11 cellular contexts compared by ENCODE assay signal in the genomic region with DNA sequence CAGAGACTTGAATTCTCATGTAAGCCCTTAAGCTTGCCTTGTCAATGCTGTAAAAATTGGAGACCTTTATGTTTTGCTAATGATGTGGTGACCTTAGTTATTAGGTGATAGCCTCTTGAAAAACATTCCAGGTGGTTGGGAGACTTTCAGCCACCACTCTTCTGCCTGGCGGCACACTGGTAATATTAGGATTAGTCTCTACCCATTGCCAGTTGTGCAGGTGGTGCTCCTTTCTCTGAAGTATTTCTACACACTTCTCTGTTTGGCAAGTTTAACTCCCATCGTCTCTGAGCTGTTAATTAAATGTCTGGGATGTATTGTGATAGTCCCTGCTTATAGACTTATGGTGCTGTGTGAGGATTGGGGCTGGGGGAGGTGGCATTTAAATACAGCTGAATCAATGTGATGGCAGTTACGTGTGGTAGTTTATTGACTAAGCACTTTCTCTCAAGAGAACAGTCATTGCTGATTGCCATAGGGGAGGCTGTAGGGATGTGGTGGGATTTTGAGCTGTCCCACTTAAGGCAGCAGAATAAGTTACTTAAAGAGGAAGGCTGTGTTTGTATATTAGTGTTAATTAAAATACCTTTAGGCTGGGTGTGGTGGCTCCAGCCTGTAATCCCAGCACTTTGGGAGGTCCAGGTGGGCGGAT. TPM values are rescaled to one million over a fixed set of nuclear protein-coding genes. Genes with fewer than 3 reads are reported as not detected.
DNase-seq lines count a peak whose midpoint lies in the region; ATAC-seq and TF ChIP-seq lines count a peak whose summit lies in the region.
"Had no signal": no experiment of that assay in that cellular context is flagged by ENCODE, and none has a peak within 500 bp of the region (broad histone marks: within the 10 kb centered on the region; RNA-seq: fewer than 3 reads in every experiment).

No MANE protein-coding gene starts in this region.

- peak overlapping the region; percentile 68; the same call in 1 of the 2 replicates for H3K56ac ChIP-seq in IMR-90 (ENCODE audit: extremely low read depth, insufficient read depth, low read length)

- peak overlapping the region; percentile 66 for H3K27ac ChIP-seq in 22Rv1
- peak overlapping the region; percentile 42; the same call in 1 of the 2 replicates for H3K27ac ChIP-seq in IMR-90 (ENCODE audit: insufficient read depth, low read length)
- H3K27ac ChIP-seq in naive thymus-derived CD4-positive, alpha-beta T cell (ENCODE audit: low read depth, low read length) = no peak overlapping the region
- H3K27ac ChIP-seq: HL-60 had no signal

- peaks cover 17% of the 10 kb centered on the region for H3K4me1 ChIP-seq in IMR-90 (ENCODE audit: control insufficient read depth, insufficient read depth, low read length)
- H3K4me1 ChIP-seq in naive thymus-derived CD4-positive, alpha-beta T cell (ENCODE audit: control insufficient read depth in 2 of 2, insufficient read depth in 2 of 2, low read length in 2 of 2) = peaks cover 17 to 22% of the 10 kb centered on the region in 2 donors

- peak overlapping the region; percentile 9 for H2BK20ac ChIP-seq in IMR-90 (ENCODE audit: low read depth, low read length)

- TF ChIP-seq RAD21 in IMR-90 (IDR thresholded peaks at IDR 0.05; ENCODE audit: low read length) = no peak

- no TSS peak for BruUV-seq in IMR-90 (replicated peaks; lab: Mats Ljungman, UMichigan)
- BruUV-seq in MCF 10A (replicated peaks; lab: Mats Ljungman, UMichigan) = no TSS peak

- peak overlapping the region; percentile 80 for H3K14ac ChIP-seq in IMR-90 (replicated peaks; ENCODE audit: low read depth, low read length)

- in situ Hi-C loops in IMR-90 (cut with MboI; ENCODE audit: low sequenced_read_pairs) = no loop called here

- peaks cover 21% of the 10 kb centered on the region for H3K9me1 ChIP-seq in IMR-90 (ENCODE audit: insufficient read depth, low read length)

- H3K4me2 ChIP-seq in IMR-90 (ENCODE audit: low read depth, low read length) = peak overlapping the region; percentile 62; the same call in 1 of the 2 replicates

- intact Hi-C loops in IMR-90 (cut with micrococcal nuclease) (no loop called here), MCF 10A (cut with micrococcal nuclease) (no loop called here)
- intact Hi-C loops in naive thymus-derived CD4-positive, alpha-beta T cell (cut with micrococcal nuclease) = no loop called here

- no peak overlapping the region for H3K4me3 ChIP-seq in IMR-90 (ENCODE audit: insufficient read depth, low read depth, low read length)
- no peak overlapping the region for H3K4me3 ChIP-seq in naive thymus-derived CD4-positive, alpha-beta T cell (ENCODE audit: low read length)

- WGBS in IMR-90 (ENCODE audit: extremely low coverage in 2 of 2, insufficient read length in 1 of 2), 2 experiments = 83% methylated on average over 1 of the region's 4 CpGs; no CpG with 5 or more reads in 1 of the 2 experiments

- H3K27ac Mint-ChIP-seq in MCF 10A (ENCODE audit: low read depth, unreplicated experiment) = peak overlapping the region; percentile 96
- peak overlapping the region; percentile 18 to 87 (median 68) for H3K27ac Mint-ChIP-seq in naive thymus-derived CD4-positive, alpha-beta T cell

- H2BK120ac ChIP-seq in IMR-90 (ENCODE audit: low read depth, low read length) = no peak overlapping the region

- POLR2A ChIA-PET in IMR-90 (lab: Charles Lee; ENCODE audit: unreplicated experiment) (no interaction called here), MCF 10A (lab: Yijun Ruan, JAX) (interaction anchor here (0.6 to 3.8 kb wide), 14 partner anchors 7 to 63 kb away, joined by 3 to 28 read pairs (median 4); partner anchors contain the start of gene DAGLB)
- POLR2A ChIA-PET in naive thymus-derived CD4-positive, alpha-beta T cell (lab: Charles Lee) = no interaction called here

- no peaks in the 10 kb centered on the region for H3K27me3 Mint-ChIP-seq in MCF 10A (ENCODE audit: insufficient read depth, unreplicated experiment)
- no peaks in the 10 kb centered on the region for H3K27me3 Mint-ChIP-seq in naive thymus-derived CD4-positive, alpha-beta T cell

- TF ChIP-seq CTCF in 22Rv1 (IDR thresholded peaks at IDR 0.05) (no peak), IMR-90 (conservative IDR thresholded peaks at IDR 0.05; ENCODE audit: low read depth, low read length) (no peak), MCF 10A (IDR thresholded peaks at IDR 0.05; ENCODE audit: unreplicated experiment) (no peak)

- peaks cover 22% of the 10 kb centered on the region for H3K4me1 Mint-ChIP-seq in MCF 10A (ENCODE audit: insufficient read depth, unreplicated experiment)
- H3K4me1 Mint-ChIP-seq in naive thymus-derived CD4-positive, alpha-beta T cell = peaks cover 45 to 66% (median 55%) of the 10 kb centered on the region in 7 donors

- H3K4ac ChIP-seq in IMR-90 (ENCODE audit: low read depth, low read length) = peak overlapping the region; percentile 53; the same call in 1 of the 2 replicates

- no peaks in the 10 kb centered on the region for H3K9me3 Mint-ChIP-seq in MCF 10A (ENCODE audit: unreplicated experiment)
- H3K9me3 Mint-ChIP-seq in naive thymus-derived CD4-positive, alpha-beta T cell = no peaks in the 10 kb centered on the region

- no peak overlapping the region; the same call in 1 of the 2 replicates for H4K91ac ChIP-seq in IMR-90 (ENCODE audit: insufficient read depth, low read depth, low read length)

- H3K36me3 ChIP-seq in IMR-90 (ENCODE audit: control insufficient read depth, insufficient read depth, low read length) = peaks cover 18% of the 10 kb centered on the region
- peaks cover 0 to 29% (median 0%) of the 10 kb centered on the region in 3 experiments for H3K36me3 ChIP-seq in naive thymus-derived CD4-positive, alpha-beta T cell (ENCODE audit: control insufficient read depth in 2 of 3, insufficient read depth in 3 of 3, low read length in 3 of 3)

- H3K27me3 ChIP-seq in IMR-90 (ENCODE audit: control insufficient read depth, insufficient read depth, low read length) = no peaks in the 10 kb centered on the region
- H3K27me3 ChIP-seq in naive thymus-derived CD4-positive, alpha-beta T cell (ENCODE audit: control insufficient read depth in 2 of 2, insufficient read depth in 2 of 2, low read length in 2 of 2) = no peaks in the 10 kb centered on the region

- peak overlapping the region; percentile 31; the same call in 1 of the 2 replicates for H3K9ac ChIP-seq in IMR-90 (ENCODE audit: low read depth, low read length)

- CTCF ChIA-PET in IMR-90 (lab: Yijun Ruan, JAX) = interaction anchor here (0.7 to 0.8 kb wide), 3 partner anchors 36 to 1484 kb away, joined by 3 to 5 read pairs (median 5); no protein-coding TSS in a partner anchor
- CTCF ChIA-PET in MCF 10A (lab: Yijun Ruan, JAX) = interaction anchor here (0.9 to 1.6 kb wide), 2 partner anchors 12 to 18 kb away, joined by 3 to 4 read pairs; no protein-coding TSS in a partner anchor
- CTCF ChIA-PET in naive thymus-derived CD4-positive, alpha-beta T cell (lab: Charles Lee) = no interaction called here

- dilution Hi-C loops in IMR-90 (cut with HindIII; ENCODE audit: low sequenced_read_pairs, unreplicated experiment) = no loop called here

- H2BK15ac ChIP-seq in IMR-90 (ENCODE audit: low read depth, low read length) = no peak overlapping the region

- H4K20me1 ChIP-seq in IMR-90 (ENCODE audit: insufficient read depth, low read length) = peaks cover 97% of the 10 kb centered on the region

- H4K8ac ChIP-seq in IMR-90 (ENCODE audit: low read depth in 2 of 2, low read length in 2 of 2) = peak overlapping the region in 1 of 2 experiments; percentile 20; a peak in 1 of 4 replicates

- peak overlapping the region; percentile 54 for H2BK5ac ChIP-seq in IMR-90 (ENCODE audit: low read depth, low read length, poor library complexity, severe bottlenecking)

- no peak overlapping the region for H4K5ac ChIP-seq in IMR-90 (ENCODE audit: low read depth, low read length)

- H3K9me3 ChIP-seq in IMR-90 (ENCODE audit: control insufficient read depth, insufficient read depth, low read length) = no peaks in the 10 kb centered on the region
- H3K9me3 ChIP-seq in naive thymus-derived CD4-positive, alpha-beta T cell (ENCODE audit: control insufficient read depth in 2 of 3, low read length in 3 of 3) = no peaks in the 10 kb centered on the region

- DNase-seq in IMR-90 (no peak), MCF 10A (ENCODE audit: unreplicated experiment) (no peak), superior temporal gyrus (ENCODE audit: extremely low spot score) (no peak)
- DNase-seq in naive thymus-derived CD4-positive, alpha-beta T cell = no peak
- DNase-seq: activated T-cell treated with anti-CD3 and anti-CD28 coated beads for 4 hours, DND-41 had no signal

- H3K4me3 Mint-ChIP-seq in MCF 10A (ENCODE audit: unreplicated experiment) = peak overlapping the region; percentile 36
- H3K4me3 Mint-ChIP-seq in naive thymus-derived CD4-positive, alpha-beta T cell = peak overlapping the region in 1 of 10 donors; percentile 5

- peak overlapping the region; percentile 33 for H2AK9ac ChIP-seq in IMR-90 (replicated peaks; ENCODE audit: low read depth, low read length, poor library complexity)

- TF ChIP-seq POLR2A in IMR-90 (IDR thresholded peaks at IDR 0.05; ENCODE audit: low read depth, low read length) = no peak

- H3K23ac ChIP-seq in IMR-90 (ENCODE audit: low read depth, low read length) = peak overlapping the region; percentile 88

- H3K79me1 ChIP-seq in IMR-90 (ENCODE audit: low read depth in 1 of 2, low read length in 2 of 2) = peaks cover 5 to 51% of the 10 kb centered on the region in 2 experiments; a peak in 2 of 4 replicates

- peaks cover 50% of the 10 kb centered on the region for H3K36me3 Mint-ChIP-seq in MCF 10A (ENCODE audit: insufficient read depth, unreplicated experiment)
- H3K36me3 Mint-ChIP-seq in naive thymus-derived CD4-positive, alpha-beta T cell = peaks cover 0 to 14% (median 5%) of the 10 kb centered on the region in 5 donors

- peak overlapping the region; percentile 57; the same call in 1 of the 2 replicates for H3K18ac ChIP-seq in IMR-90 (ENCODE audit: low read depth, low read length)

- H2AK5ac ChIP-seq in IMR-90 (ENCODE audit: low read depth, low read length) = peak overlapping the region; percentile 61

- no peak overlapping the region for H2AFZ ChIP-seq in IMR-90 (replicated peaks; ENCODE audit: low read length, poor library complexity)

- no peak for ATAC-seq in IMR-90 (ENCODE audit: low read depth)
- no peak for ATAC-seq in naive thymus-derived CD4-positive, alpha-beta T cell
- no peak for ATAC-seq in GM18517 (IDR thresholded peaks at IDR 0.05; ENCODE audit: unreplicated experiment)
- ATAC-seq in GM19463 (IDR thresholded peaks at IDR 0.05; ENCODE audit: unreplicated experiment) = no peak
- no peak for ATAC-seq in HG02970 (IDR thresholded peaks at IDR 0.05; ENCODE audit: low FRiP score, unreplicated experiment)

RNA-seq across cellular contexts. Expression of gene RAC1, which starts 11.7 kb away (rescaled TPM):
- 127 and 128 TPM in 2 replicates for total RNA-seq in IMR-90 (2012; rRNA removed)
- 360 and 364 TPM in 2 replicates for polyA plus RNA-seq in IMR-90 (2012; rRNA removed)
- polyA plus RNA-seq in IMR-90 (2012; cell fraction: cytosol; rRNA removed) = 119 and 122 TPM in 2 replicates
- polyA plus RNA-seq in IMR-90 (2012; cell fraction: nucleus; rRNA removed; ENCODE audit: low replicate concordance) = 54.9 and 241 TPM in 2 replicates
- 236 and 278 TPM in 2 replicates for total RNA-seq in MCF 10A (2022)
- 100 to 1,000 TPM in 2 of 5 experiments, 10 to 100 TPM in 3; 60.2 to 139 (median 87.2) TPM for total RNA-seq in naive thymus-derived CD4-positive, alpha-beta T cell
- polyA plus RNA-seq in naive thymus-derived CD4-positive, alpha-beta T cell = 100 to 1,000 TPM; 188 to 211 TPM

RNA-seq across cellular contexts. Expression of gene FAM220A, which starts 37.3 kb away (rescaled TPM):
- total RNA-seq in IMR-90 (2012; rRNA removed) (13.1 and 13.9 TPM in 2 replicates), MCF 10A (2022) (25.2 and 25.7 TPM in 2 replicates)
- 11.4 and 11.5 TPM in 2 replicates for polyA plus RNA-seq in IMR-90 (2012; rRNA removed)
- 10.0 and 13.7 TPM in 2 replicates for polyA plus RNA-seq in IMR-90 (2012; cell fraction: cytosol; rRNA removed)
- polyA plus RNA-seq in IMR-90 (2012; cell fraction: nucleus; rRNA removed; ENCODE audit: low replicate concordance) = 3.8 and 5.4 TPM in 2 replicates
- total RNA-seq in naive thymus-derived CD4-positive, alpha-beta T cell = 10 to 100 TPM in 4 of 5 experiments, 1 to 10 TPM in 1; 8.9 to 25.0 (median 14.7) TPM
- 1 to 10 TPM; 5.2 to 7.1 TPM for polyA plus RNA-seq in naive thymus-derived CD4-positive, alpha-beta T cell
